Comparison of ENCODE assay signal across 14 cellular contexts in genomic region chr2:47357475-47357874, GRCh38. TPM values are rescaled to one million over a fixed set of nuclear protein-coding genes. Genes with fewer than 3 reads are reported as not detected.
DNase-seq lines count a peak whose midpoint lies in the region; ATAC-seq, FAIRE-seq and TF ChIP-seq lines count a peak whose summit lies in the region.
"Had no signal": no experiment of that assay in that cellular context is flagged by ENCODE, and none has a peak within 500 bp of the region (broad histone marks: within the 10 kb centered on the region; RNA-seq: fewer than 3 reads in every experiment).

No MANE protein-coding gene starts in this region.

- H3K4me1 ChIP-seq in GM23248 (ENCODE audit: insufficient read depth), result peaks cover 24% of the 10 kb centered on the region
- H3K4me1 ChIP-seq in H1 (replicated peaks in 1 of 4; ENCODE audit: control insufficient read depth in 3 of 4, insufficient read depth in 4 of 4, low read length in 3 of 4), result peaks cover 2 to 8% (median 5%) of the 10 kb centered on the region in 4 experiments; a peak in 5 of 7 replicates
- peaks cover 1 to 3% of the 10 kb centered on the region in 2 donors for H3K4me1 ChIP-seq in neuronal stem cell (ENCODE audit: control insufficient read depth in 2 of 2, insufficient read depth in 1 of 2, low read depth in 1 of 2, low read length in 2 of 2)
- H3K4me1 ChIP-seq: lower lobe of right lung had no signal

- H3K9me2 ChIP-seq in GM23248 (ENCODE audit: insufficient read depth), result no peaks in the 10 kb centered on the region

- FAIRE-seq in H1 (lab: Jason Lieb, UNC), result no peak

- TF ChIP-seq CTCF in H1 (IDR thresholded peaks at IDR 0.05; ENCODE audit: control extremely low read depth in 1 of 3, insufficient read depth in 1 of 3, low read depth in 1 of 3, low read length in 3 of 3), result no peak

- H2BK5ac ChIP-seq in H1 (ENCODE audit: low read depth, low read length), result peak overlapping the region; percentile 55; the same call in 1 of the 2 replicates
- H2BK5ac ChIP-seq in neuronal stem cell (ENCODE audit: low read length), result no peak overlapping the region

- no peak for TF ChIP-seq RAD21 in H1 (IDR thresholded peaks at IDR 0.05 in 1 of 2, conservative IDR thresholded peaks at IDR 0.05 in 1 of 2; ENCODE audit: low read depth in 2 of 2, low read length in 2 of 2)

- H3K4me3 ChIP-seq in GM23248 (no peak overlapping the region), H1 (ENCODE audit: extremely low read depth in 1 of 4, insufficient read depth in 2 of 4, low read depth in 3 of 4, low read length in 4 of 4) (no peak overlapping the region), neuronal stem cell (ENCODE audit: low read length in 2 of 2) (no peak overlapping the region)
- H3K4me3 ChIP-seq: lower lobe of right lung, spleen had no signal

- H3K18ac ChIP-seq in H1 (ENCODE audit: extremely low read depth, low read length) (peak overlapping the region; percentile 64; the same call in 1 of the 2 replicates), neuronal stem cell (ENCODE audit: low read length) (no peak overlapping the region)

- H4K20me1 ChIP-seq in GM23248 (ENCODE audit: insufficient read depth) (no peaks in the 10 kb centered on the region), H1 (replicated peaks in 1 of 2; ENCODE audit: control insufficient read depth in 1 of 2, insufficient read depth in 2 of 2, low read length in 2 of 2) (no peaks in the 10 kb centered on the region)

- no peak for TF ChIP-seq EP300 in H1 (IDR thresholded peaks at IDR 0.05; ENCODE audit: borderline replicate concordance in 1 of 2, low read depth in 2 of 2, low read length in 2 of 2)

- in situ Hi-C loops in GM23248 (cut with MboI), result no loop called here

- H3K27ac ChIP-seq in GM23248, result no peak overlapping the region
- H3K27ac ChIP-seq in H1 (ENCODE audit: low read depth, low read length), result no peak overlapping the region
- H3K27ac ChIP-seq in neuronal stem cell (replicated peaks; ENCODE audit: low read length), result no peak overlapping the region
- H3K27ac ChIP-seq: lower lobe of right lung, spleen, WERI-Rb-1 had no signal

- no peaks in the 10 kb centered on the region for H3K36me3 ChIP-seq in GM23248 (ENCODE audit: low read depth)
- H3K36me3 ChIP-seq in H1 (ENCODE audit: control insufficient read depth in 2 of 4, insufficient read depth in 4 of 4, low read length in 3 of 4), result no peaks in the 10 kb centered on the region
- H3K36me3 ChIP-seq in neuronal stem cell (replicated peaks in 1 of 2; ENCODE audit: control insufficient read depth in 2 of 2, insufficient read depth in 2 of 2, low read length in 2 of 2), result no peaks in the 10 kb centered on the region
- H3K36me3 ChIP-seq: lower lobe of right lung, spleen, WERI-Rb-1 had no signal

- H3K79me2 ChIP-seq in GM23248 (ENCODE audit: insufficient read depth) (no peaks in the 10 kb centered on the region), H1 (ENCODE audit: control insufficient read depth in 1 of 2, insufficient read depth in 2 of 2, low read length in 2 of 2) (no peaks in the 10 kb centered on the region)

- H3K79me1 ChIP-seq in H1 (ENCODE audit: low read depth, low read length) (no peaks in the 10 kb centered on the region), neuronal stem cell (ENCODE audit: low read depth, low read length) (no peaks in the 10 kb centered on the region)

- no peak overlapping the region for H3K14ac ChIP-seq in H1 (ENCODE audit: insufficient read length)
- no peak overlapping the region for H3K14ac ChIP-seq in neuronal stem cell (ENCODE audit: low read length)

- no peak overlapping the region for H4K8ac ChIP-seq in H1 (ENCODE audit: extremely low read depth, insufficient read depth, low read length)
- no peak overlapping the region for H4K8ac ChIP-seq in neuronal stem cell (ENCODE audit: low read depth, low read length)

- ATAC-seq in HG02610 (IDR thresholded peaks at IDR 0.05; ENCODE audit: unreplicated experiment), result no peak
- no peak for ATAC-seq in HG02642 (IDR thresholded peaks at IDR 0.05; ENCODE audit: poor library complexity, unreplicated experiment)
- ATAC-seq: lower lobe of right lung; stimulated activated naive CD8-positive, alpha-beta T cell treated with anti-CD3 and anti-CD28 coated beads, Interleukin-15, Interleukin-2, amounts not matched to agents 100 U/mL and 50 U/mL, for 24 hours had no signal

- H3K27me3 ChIP-seq in GM23248 (replicated peaks; ENCODE audit: insufficient read depth) (no peaks in the 10 kb centered on the region), H1 (replicated peaks in 1 of 4; ENCODE audit: control insufficient read depth in 3 of 4, extremely low read depth in 1 of 4, insufficient read depth in 3 of 4, low read length in 3 of 4) (0 out of 7 replicates have a peak, but pooled peaks cover 0 to 3% (median 0%) of the 10 kb centered on the region in 4 experiments), neuronal stem cell (ENCODE audit: control insufficient read depth in 3 of 3, insufficient read depth in 3 of 3, low read depth in 1 of 3, low read length in 3 of 3) (no peaks in the 10 kb centered on the region)
- H3K27me3 ChIP-seq: spleen had no signal

- POLR2A ChIA-PET in H1 (lab: Charles Lee; ENCODE audit: partially characterized antibody), result interaction anchor here (1.0 to 3.5 kb wide), 4 partner anchors 9 to 128 kb away, joined by 3 to 26 read pairs (median 4); no protein-coding TSS in a partner anchor

- H2AFZ ChIP-seq in GM23248, result no peak overlapping the region
- no peak overlapping the region for H2AFZ ChIP-seq in H1 (ENCODE audit: low read length)
- peak overlapping the region; percentile 2 for H2AFZ ChIP-seq in neuronal stem cell (ENCODE audit: low read length)

- H3K9me3 ChIP-seq in GM23248 (ENCODE audit: low read depth), result no peaks in the 10 kb centered on the region
- no peaks in the 10 kb centered on the region for H3K9me3 ChIP-seq in H1 (ENCODE audit: insufficient read depth in 2 of 2, low read depth in 1 of 2, low read length in 1 of 2)
- H3K9me3 ChIP-seq in neuronal stem cell (replicated peaks in 1 of 2; ENCODE audit: control insufficient read depth in 2 of 2, insufficient read depth in 1 of 2, low read depth in 1 of 2, low read length in 2 of 2), result no peaks in the 10 kb centered on the region
- H3K9me3 ChIP-seq: lower lobe of right lung, spleen had no signal

- H2BK15ac ChIP-seq in H1 (ENCODE audit: low read length) (no peak overlapping the region), neuronal stem cell (ENCODE audit: low read length) (no peak overlapping the region)

- H3K23me2 ChIP-seq in H1 (ENCODE audit: low read depth, low read length), result no peaks in the 10 kb centered on the region

- no peak for TF ChIP-seq POLR2A in H1 (IDR thresholded peaks at IDR 0.05; ENCODE audit: control extremely low read depth in 1 of 2, low read depth in 2 of 2, low read length in 2 of 2)

- peak overlapping the region; percentile 70 for H2BK12ac ChIP-seq in H1 (ENCODE audit: low read depth, low read length)
- H2BK12ac ChIP-seq in neuronal stem cell (ENCODE audit: low read length), result no peak overlapping the region

- H4K5ac ChIP-seq in H1 (ENCODE audit: insufficient read length, low read depth, low read length), result no peak overlapping the region

- CTCF ChIA-PET in H1 (lab: Charles Lee; ENCODE audit: partially characterized antibody), result no interaction called here

- DNase-seq in GM23248 (peak; percentile 82), NCI-H226 (peak; percentile 26), H1 (ENCODE audit: low read depth in 1 of 2, low spot score in 2 of 2) (no peak), neuronal stem cell (ENCODE audit: low spot score) (no peak), NOMO-1 (lab: John Stamatoyannopoulos, UW; ENCODE audit: unreplicated experiment in 2 of 2) (no peak), COLO668 (lab: John Stamatoyannopoulos, UW; ENCODE audit: unreplicated experiment) (no peak)
- DNase-seq: activated naive CD8-positive, alpha-beta T cell treated with anti-CD3 and anti-CD28 coated beads for 36 hours; Kasumi-1; lower lobe of right lung; spleen; stimulated activated naive CD8-positive, alpha-beta T cell treated with anti-CD3 and anti-CD28 coated beads, Interleukin-15, Interleukin-2, amounts not matched to agents 100 U/mL and 50 U/mL, for 24 hours; WERI-Rb-1 had no signal

- no peak overlapping the region for H4K91ac ChIP-seq in H1 (replicated peaks; ENCODE audit: insufficient read length, low read length)
- H4K91ac ChIP-seq in neuronal stem cell (ENCODE audit: low read depth, low read length, poor library complexity), result no peak overlapping the region

- H2AK5ac ChIP-seq in H1 (ENCODE audit: low read depth, low read length), result peak overlapping the region; percentile 43; the same call in 1 of the 2 replicates
- H2AK5ac ChIP-seq in neuronal stem cell (ENCODE audit: low read depth, low read length), result no peak overlapping the region

- no peak overlapping the region for H2BK120ac ChIP-seq in H1 (replicated peaks; ENCODE audit: low read depth, low read length)
- H2BK120ac ChIP-seq in neuronal stem cell (ENCODE audit: low read depth, low read length), result no peak overlapping the region

- H2BK20ac ChIP-seq in H1 (ENCODE audit: low read length), result no peak overlapping the region

- H3K23ac ChIP-seq in H1 (ENCODE audit: insufficient read length) (no peak overlapping the region), neuronal stem cell (ENCODE audit: low read depth, low read length, poor library complexity) (no peak overlapping the region)

- 62% methylated on average over 4 of the region's 4 CpGs for WGBS in GM23248 (ENCODE audit: low coverage in 1 of 2, low lambda C conversion rate in 2 of 2, missing lambda C conversion rate in 2 of 2), 2 experiments
- WGBS in H1 (ENCODE audit: extremely low coverage in 1 of 2, insufficient coverage in 1 of 2, insufficient read length in 1 of 2, insufficient replicate concordance in 2 of 2, low coverage in 1 of 2, low lambda C conversion rate in 2 of 2, missing lambda C conversion rate in 1 of 2), 2 experiments, result 77% methylated on average over 4 of the region's 4 CpGs; no CpG with 5 or more reads in 1 of the 2 experiments
- WGBS in neuronal stem cell (ENCODE audit: extremely low coverage in 2 of 2, insufficient read length in 2 of 2, insufficient replicate concordance in 1 of 2), 2 donors, result no CpG with 5 or more reads among the region's 4 CpGs

- no peak overlapping the region for H3K56ac ChIP-seq in H1 (replicated peaks; ENCODE audit: insufficient read length, low read depth, low read length)

- H3K9ac ChIP-seq in GM23248 (no peak overlapping the region), H1 (replicated peaks in 1 of 4; ENCODE audit: extremely low read depth in 1 of 4, low read depth in 3 of 4, low read length in 3 of 4) (no peak overlapping the region), neuronal stem cell (ENCODE audit: low read depth, low read length, poor library complexity) (no peak overlapping the region)

- H3K4me2 ChIP-seq in GM23248 (ENCODE audit: unreplicated experiment) (no peak overlapping the region), H1 (ENCODE audit: insufficient read depth in 1 of 2, low read depth in 2 of 2, low read length in 2 of 2) (peak overlapping the region in 1 of 2 experiments; percentile 50; a peak in 2 of 4 replicates), neuronal stem cell (ENCODE audit: insufficient read depth, low read length, poor library complexity, severe bottlenecking) (no peak overlapping the region)

- H3K4ac ChIP-seq in H1 (replicated peaks; ENCODE audit: insufficient read length, low read depth, low read length) (no peak overlapping the region), neuronal stem cell (ENCODE audit: low read length) (no peak overlapping the region)

- H3F3A ChIP-seq in GM23248 (ENCODE audit: insufficient read depth), result peaks cover 36% of the 10 kb centered on the region; the same call in 1 of the 2 replicates

RNA-seq across cellular contexts. Expression of gene EPCAM, which starts 11.6 kb away (rescaled TPM):
- total RNA-seq in GM23248 (2014; rRNA removed; shearing (Covaris generic)), result 0.22 TPM in 1 of 2 replicates, not detected in the other
- polyA plus RNA-seq in GM23248 (2016; fragmentation: Nextera tagmentation; extraction: Ambion mirVana) (not detected in 2 replicates), H1 (2011; rRNA removed) (37.7 and 40.3 TPM in 2 replicates)
- 212 and 218 TPM in 2 replicates for total RNA-seq in H1 (2021; fragmentation: NEBNext Ultra II Directional; extraction: Animal tissue kit (Norgen Biotek cat#: 25700))
- 103 TPM for polyA plus RNA-seq in H1 (2011; cell fraction: cytosol; rRNA removed)
- polyA plus RNA-seq in H1 (2011; cell fraction: nucleus; rRNA removed), result 30.8 TPM
- 108 to 225 TPM (median 124 TPM) in 4 replicates for polyA plus RNA-seq in H1 (2012, experiment 1 of 2)
- 45.3 TPM for polyA plus RNA-seq in H1 (2012, experiment 2 of 2)
- polyA plus RNA-seq in H1 (2013, experiment 1 of 2), result 257 TPM
- 290 TPM for polyA plus RNA-seq in H1 (2013, experiment 2 of 2)
- polyA minus RNA-seq in H1 (2011; rRNA and poly(A)+ RNA removed), result 52.2 and 54.2 TPM in 2 replicates
- polyA minus RNA-seq in H1 (2011; cell fraction: cytosol; rRNA and poly(A)+ RNA removed), result 99.4 TPM
- 42.2 TPM for polyA minus RNA-seq in H1 (2011; cell fraction: nucleus; rRNA and poly(A)+ RNA removed)
- polyA plus RNA-seq in neuronal stem cell (2013, experiment 1 of 2), result 1.4 TPM
- 1.5 TPM for polyA plus RNA-seq in neuronal stem cell (2013, experiment 2 of 2)

RNA-seq across cellular contexts. Expression of gene MSH2, which starts 45.5 kb away (rescaled TPM):
- 21.6 and 21.8 TPM in 2 replicates for total RNA-seq in GM23248 (2014; rRNA removed; shearing (Covaris generic))
- 17.1 and 17.8 TPM in 2 replicates for polyA plus RNA-seq in GM23248 (2016; fragmentation: Nextera tagmentation; extraction: Ambion mirVana)
- total RNA-seq in H1 (2021; fragmentation: NEBNext Ultra II Directional; extraction: Animal tissue kit (Norgen Biotek cat#: 25700)), result 204 and 228 TPM in 2 replicates
- 31.8 and 64.1 TPM in 2 replicates for polyA plus RNA-seq in H1 (2011; rRNA removed)
- polyA plus RNA-seq in H1 (2011; cell fraction: cytosol; rRNA removed), result 85.5 TPM
- polyA plus RNA-seq in H1 (2011; cell fraction: nucleus; rRNA removed), result 32.0 TPM
- polyA plus RNA-seq in H1 (2012, experiment 1 of 2), result 105 to 229 TPM (median 123 TPM) in 4 replicates
- 11.7 TPM for polyA plus RNA-seq in H1 (2012, experiment 2 of 2)
- polyA plus RNA-seq in H1 (2013, experiment 1 of 2), result 117 TPM
- polyA plus RNA-seq in H1 (2013, experiment 2 of 2), result 125 TPM
- polyA minus RNA-seq in H1 (2011; rRNA and poly(A)+ RNA removed), result 88.6 and 131 TPM in 2 replicates
- 84.8 TPM for polyA minus RNA-seq in H1 (2011; cell fraction: cytosol; rRNA and poly(A)+ RNA removed)
- 88.8 TPM for polyA minus RNA-seq in H1 (2011; cell fraction: nucleus; rRNA and poly(A)+ RNA removed)
- 49.9 TPM for polyA plus RNA-seq in neuronal stem cell (2013, experiment 1 of 2)
- 49.3 TPM for polyA plus RNA-seq in neuronal stem cell (2013, experiment 2 of 2)

Comparison
In these comparisons a context has a peak if more than half of its experiments do, and no peak if none do; other contexts are left out.
1. DNase-seq: peak in GM23248 (single experiment) and NCI-H226 (single experiment); none in H1 (0 of 2), neuronal stem cell (single experiment), NOMO-1 (0 of 2) and COLO668 (single experiment).
2. RNA of gene EPCAM, which starts 11.6 kb away (total RNA-seq): 212 to 218 TPM in H1; 0.22 TPM in GM23248; every median in the first group is over 100 times any median in the second.